In the genomic region with DNA sequence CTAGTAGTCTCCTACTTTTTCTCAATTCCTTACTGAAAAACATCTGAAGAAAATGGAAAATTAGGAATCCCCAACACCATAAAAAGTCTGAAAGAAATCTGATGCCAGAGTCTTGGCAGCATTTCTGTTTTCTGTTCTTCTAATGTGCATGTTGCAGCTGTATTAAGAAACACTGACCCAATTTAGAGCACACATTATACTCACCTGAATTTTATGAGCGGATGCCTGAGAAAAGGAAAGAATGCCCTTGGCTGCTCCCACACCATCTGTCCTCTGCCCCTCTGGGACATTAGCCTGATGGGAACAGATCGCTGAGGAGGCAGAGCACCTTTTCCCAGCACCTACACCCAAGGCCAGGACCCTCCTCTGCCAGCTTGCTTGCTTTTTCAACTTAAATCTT, we compare ENCODE assay signal across 1 cellular context.
TF ChIP-seq lines count a peak whose summit lies in the region.

No MANE protein-coding gene starts in this region.

TF ChIP-seq in K562, 482 proteins besides CTCF, POLR2A, EP300 and RAD21:
- TF ChIP-seq HEY1 (CRISPR knock-in tag; IDR thresholded peaks at IDR 0.05; ENCODE audit: borderline replicate concordance), result no peak
- no peak for TF ChIP-seq CREB1 (IDR thresholded peaks at IDR 0.05)
- no peak for TF ChIP-seq CREB1 (CRISPR knock-in tag; IDR thresholded peaks at IDR 0.05)
- no peak for TF ChIP-seq COPS2 (conservative IDR thresholded peaks at IDR 0.05)
- no peak for TF ChIP-seq GATAD2B (IDR thresholded peaks at IDR 0.05; ENCODE audit: borderline replicate concordance)
- TF ChIP-seq SMARCA4 (IDR thresholded peaks at IDR 0.05), result no peak
- no peak for TF ChIP-seq RFX5 (IDR thresholded peaks at IDR 0.05; ENCODE audit: low read depth, low read length)
- TF ChIP-seq, protein P1, sequence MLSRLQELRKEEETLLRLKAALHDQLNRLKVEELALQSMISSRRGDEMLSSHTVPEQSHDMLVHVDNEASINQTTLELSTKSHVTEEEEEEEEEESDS (CRISPR knock-in tag; IDR thresholded peaks at IDR 0.05), result no peak
